In the genomic region with DNA sequence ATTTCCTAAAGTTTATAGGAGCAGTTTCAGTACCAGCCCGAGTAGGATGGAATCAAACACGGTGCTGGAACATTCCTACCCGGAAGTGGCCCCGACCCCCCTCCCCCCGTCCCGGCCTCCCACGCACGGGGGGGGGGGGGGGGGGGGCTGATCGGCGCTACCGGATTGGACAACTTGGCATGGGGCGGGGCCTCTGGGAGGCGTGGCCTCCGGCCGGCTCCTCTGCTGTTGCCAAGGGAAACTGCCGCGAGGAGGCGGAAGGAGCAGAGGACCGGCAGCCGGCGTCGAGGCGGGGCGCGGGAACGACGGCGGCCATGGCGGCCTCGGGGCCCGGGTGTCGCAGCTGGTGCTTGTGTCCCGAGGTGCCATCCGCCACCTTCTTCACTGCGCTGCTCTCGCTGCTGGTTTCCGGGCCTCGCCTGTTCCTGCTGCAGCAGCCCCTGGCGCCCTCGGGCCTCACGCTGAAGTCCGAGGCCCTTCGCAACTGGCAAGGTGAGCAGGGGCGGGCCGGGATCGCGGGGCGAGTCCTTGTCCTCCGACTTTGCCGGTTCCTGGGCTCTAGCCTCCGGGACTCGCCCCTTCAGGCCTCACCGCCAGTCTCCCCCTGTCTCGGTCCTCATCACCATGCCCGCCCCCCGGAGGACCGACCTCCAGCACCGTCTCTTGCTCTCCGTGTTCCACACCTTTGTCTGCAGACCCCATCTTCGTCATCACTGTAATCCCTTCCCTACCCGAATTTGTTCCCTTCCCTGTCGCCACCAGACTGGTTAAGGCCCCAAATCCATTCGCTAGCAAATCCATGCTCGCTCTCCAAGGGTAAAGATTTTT, we compare ENCODE assay signal across 8 cellular contexts. TPM values are rescaled to one million over a fixed set of nuclear protein-coding genes. Genes with fewer than 3 reads are reported as not detected.
A peak's percentile ranks its signal among the peaks of the same experiment; 100 is the strongest.
DNase-seq lines count a peak whose midpoint lies in the region; ATAC-seq and TF ChIP-seq lines count a peak whose summit lies in the region.

Gene RHBDD2, plus strand, starts transcription at position 266 of the 828 bp plus-strand sequence. Its CDS starts 49 bp downstream, at position 315.

- peaks cover 52% of the 10 kb centered on the region for H3K4me1 ChIP-seq in mononuclear cell (ENCODE audit: insufficient read depth, low read length)

- no peak for TF ChIP-seq CTCF in epithelial cell of esophagus (IDR thresholded peaks at IDR 0.05; ENCODE audit: insufficient read depth, low read depth, low read length, missing control alignments)

- DNase-seq in DMS 273 treated with DMSO at 0.1 percent for 48 hours (lab: John Stamatoyannopoulos, UW) (peak; percentile 85), OCI-M2 (lab: John Stamatoyannopoulos, UW; ENCODE audit: unreplicated experiment) (peak; percentile 46), activated T-cell treated with anti-CD3 and anti-CD28 coated beads for 4 hours (peak; percentile 94), epithelial cell of esophagus (ENCODE audit: low read depth) (peak; percentile 94)
- DNase-seq in stimulated activated CD8-positive, alpha-beta memory T cell treated with anti-CD3 and anti-CD28 coated beads, Interleukin-4, amount 100 ng/mL, for 1 hour (ENCODE audit: low read depth in 2 of 2, low spot score in 1 of 2): peak; percentile 94 to 95

- no peaks in the 10 kb centered on the region for H3K27me3 ChIP-seq in mononuclear cell (ENCODE audit: insufficient read depth, low read length)

- H3K4me3 ChIP-seq in epithelial cell of esophagus (ENCODE audit: low read length) (peak within 1 kb of the TSS; percentile 93), mononuclear cell (ENCODE audit: low read length) (peak within 1 kb of the TSS; percentile 75)

- no peaks in the 10 kb centered on the region for H3K9me3 ChIP-seq in mononuclear cell (ENCODE audit: low read depth, low read length)

- no peak; the same call in 1 of the 2 replicates for TF ChIP-seq RAD21 in Ishikawa (IDR thresholded peaks at IDR 0.05; ENCODE audit: low read depth)

- no peak; the same call in none of the 2 replicates for TF ChIP-seq EP300 in Ishikawa (IDR thresholded peaks at IDR 0.05; ENCODE audit: borderline replicate concordance)

- ATAC-seq in GM21619 (IDR thresholded peaks at IDR 0.05; ENCODE audit: unreplicated experiment): peak; percentile 93

TF ChIP-seq in Ishikawa, 13 proteins besides CTCF, POLR2A, EP300 and RAD21:
- TF ChIP-seq ZBTB7A (IDR thresholded peaks at IDR 0.05; ENCODE audit: low read depth) (no peak), NFIC (IDR thresholded peaks at IDR 0.05) (no peak), CREB1 (IDR thresholded peaks at IDR 0.05; ENCODE audit: low read depth) (no peak), TCF12 (IDR thresholded peaks at IDR 0.05; ENCODE audit: low read depth) (peak; percentile 40; the same call in 1 of the 2 replicates), YY1 (IDR thresholded peaks at IDR 0.05; ENCODE audit: low read depth) (peak; percentile 92), FOXM1 (IDR thresholded peaks at IDR 0.05; ENCODE audit: borderline replicate concordance, low read depth) (no peak), EGR1 (IDR thresholded peaks at IDR 0.05) (peak; percentile 94), CEBPB (IDR thresholded peaks at IDR 0.05) (no peak), TAF1 (IDR thresholded peaks at IDR 0.05; ENCODE audit: low read depth) (peak; percentile 87), MAX (IDR thresholded peaks at IDR 0.05) (peak; percentile 92), TEAD4 (IDR thresholded peaks at IDR 0.05) (no peak)
- TF ChIP-seq, protein P1, sequence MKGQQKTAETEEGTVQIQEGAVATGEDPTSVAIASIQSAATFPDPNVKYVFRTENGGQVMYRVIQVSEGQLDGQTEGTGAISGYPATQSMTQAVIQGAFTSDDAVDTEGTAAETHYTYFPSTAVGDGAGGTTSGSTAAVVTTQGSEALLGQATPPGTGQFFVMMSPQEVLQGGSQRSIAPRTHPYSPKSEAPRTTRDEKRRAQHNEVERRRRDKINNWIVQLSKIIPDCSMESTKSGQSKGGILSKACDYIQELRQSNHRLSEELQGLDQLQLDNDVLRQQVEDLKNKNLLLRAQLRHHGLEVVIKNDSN (IDR thresholded peaks at IDR 0.05): no peak
- TF ChIP-seq, protein P2, sequence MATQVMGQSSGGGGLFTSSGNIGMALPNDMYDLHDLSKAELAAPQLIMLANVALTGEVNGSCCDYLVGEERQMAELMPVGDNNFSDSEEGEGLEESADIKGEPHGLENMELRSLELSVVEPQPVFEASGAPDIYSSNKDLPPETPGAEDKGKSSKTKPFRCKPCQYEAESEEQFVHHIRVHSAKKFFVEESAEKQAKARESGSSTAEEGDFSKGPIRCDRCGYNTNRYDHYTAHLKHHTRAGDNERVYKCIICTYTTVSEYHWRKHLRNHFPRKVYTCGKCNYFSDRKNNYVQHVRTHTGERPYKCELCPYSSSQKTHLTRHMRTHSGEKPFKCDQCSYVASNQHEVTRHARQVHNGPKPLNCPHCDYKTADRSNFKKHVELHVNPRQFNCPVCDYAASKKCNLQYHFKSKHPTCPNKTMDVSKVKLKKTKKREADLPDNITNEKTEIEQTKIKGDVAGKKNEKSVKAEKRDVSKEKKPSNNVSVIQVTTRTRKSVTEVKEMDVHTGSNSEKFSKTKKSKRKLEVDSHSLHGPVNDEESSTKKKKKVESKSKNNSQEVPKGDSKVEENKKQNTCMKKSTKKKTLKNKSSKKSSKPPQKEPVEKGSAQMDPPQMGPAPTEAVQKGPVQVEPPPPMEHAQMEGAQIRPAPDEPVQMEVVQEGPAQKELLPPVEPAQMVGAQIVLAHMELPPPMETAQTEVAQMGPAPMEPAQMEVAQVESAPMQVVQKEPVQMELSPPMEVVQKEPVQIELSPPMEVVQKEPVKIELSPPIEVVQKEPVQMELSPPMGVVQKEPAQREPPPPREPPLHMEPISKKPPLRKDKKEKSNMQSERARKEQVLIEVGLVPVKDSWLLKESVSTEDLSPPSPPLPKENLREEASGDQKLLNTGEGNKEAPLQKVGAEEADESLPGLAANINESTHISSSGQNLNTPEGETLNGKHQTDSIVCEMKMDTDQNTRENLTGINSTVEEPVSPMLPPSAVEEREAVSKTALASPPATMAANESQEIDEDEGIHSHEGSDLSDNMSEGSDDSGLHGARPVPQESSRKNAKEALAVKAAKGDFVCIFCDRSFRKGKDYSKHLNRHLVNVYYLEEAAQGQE (IDR thresholded peaks at IDR 0.05; ENCODE audit: low read depth): no peak

RNA-seq across cellular contexts. Expression of gene RHBDD2, which starts in this region (rescaled TPM):
- total RNA-seq in mononuclear cell: 65.3 TPM

Comparison
In these comparisons a context has a peak if more than half of its experiments do, and no peak if none do; other contexts are left out.
1. Peak in every context shown above with its lines: DNase-seq, ATAC-seq and H3K4me3 ChIP-seq.